1 cellular context compared by ENCODE assay signal in the genomic region with DNA sequence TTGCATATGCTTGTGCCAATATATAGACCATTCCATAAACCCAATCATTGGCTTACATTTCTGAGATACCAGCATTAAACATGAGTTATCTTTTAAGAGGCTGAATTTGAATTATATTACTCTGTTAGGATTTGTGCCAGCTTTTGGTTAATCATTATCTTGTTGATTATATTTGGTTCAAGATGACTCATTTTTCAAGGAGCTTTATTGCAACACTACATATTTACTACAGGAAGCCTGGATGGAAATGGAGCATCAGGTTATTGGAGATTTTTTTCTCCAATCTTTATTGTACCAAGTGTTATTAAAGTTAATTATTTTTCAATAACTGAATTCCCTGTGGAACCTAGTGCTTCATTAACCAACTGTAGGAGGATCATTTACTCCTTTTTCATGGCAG.
A peak's percentile ranks its signal among the peaks of the same experiment; 100 is the strongest.
TF ChIP-seq lines count a peak whose summit lies in the region.

No MANE protein-coding gene starts in this region.

TF ChIP-seq in HCT116, 20 proteins besides CTCF, POLR2A, EP300 and RAD21:
- no peak for TF ChIP-seq EZH2phosphoT487 (IDR thresholded peaks at IDR 0.05; ENCODE audit: borderline replicate concordance)
- peak; percentile 74 for TF ChIP-seq SP1 (IDR thresholded peaks at IDR 0.05; ENCODE audit: low read depth)
- TF ChIP-seq SRF (IDR thresholded peaks at IDR 0.05; ENCODE audit: low read depth), result 0 out of 2 replicates have a peak, but pooled peaks have one; percentile 13
- no peak for TF ChIP-seq EGR1 (IDR thresholded peaks at IDR 0.05; ENCODE audit: low read depth)
- TF ChIP-seq CEBPB (IDR thresholded peaks at IDR 0.05; ENCODE audit: low read depth), result peak; percentile 98
- TF ChIP-seq EZH2 (IDR thresholded peaks at IDR 0.05), result no peak
- TF ChIP-seq FOSL1 (IDR thresholded peaks at IDR 0.05; ENCODE audit: low read depth), result peak; percentile 87
- TF ChIP-seq JUND (IDR thresholded peaks at IDR 0.05), result peak; percentile 86
- TF ChIP-seq YY1 (IDR thresholded peaks at IDR 0.05; ENCODE audit: extremely low read depth, insufficient replicate concordance, low read depth, low read length), result no peak
- TF ChIP-seq CBX3 (IDR thresholded peaks at IDR 0.05; ENCODE audit: low read depth), result 0 out of 2 replicates have a peak, but pooled peaks have one; percentile 17
- no peak for TF ChIP-seq TCF7L2 (IDR thresholded peaks at IDR 0.05; ENCODE audit: borderline replicate concordance, extremely low read depth, insufficient read depth, insufficient read length)
- TF ChIP-seq ZBTB33 (IDR thresholded peaks at IDR 0.05; ENCODE audit: extremely low read depth, insufficient replicate concordance, low read length), result no peak
- no peak for TF ChIP-seq POLR2AphosphoS5 (IDR thresholded peaks at IDR 0.05; ENCODE audit: low read depth, low read length)
- TF ChIP-seq REST (IDR thresholded peaks at IDR 0.05; ENCODE audit: low read depth), result no peak
- no peak for TF ChIP-seq ZNF274 (IDR thresholded peaks at IDR 0.05; ENCODE audit: low read depth, low read length)
- no peak for TF ChIP-seq ATF3 (IDR thresholded peaks at IDR 0.05)
- no peak for TF ChIP-seq ZFX (IDR thresholded peaks at IDR 0.05)
